In the genomic region with DNA sequence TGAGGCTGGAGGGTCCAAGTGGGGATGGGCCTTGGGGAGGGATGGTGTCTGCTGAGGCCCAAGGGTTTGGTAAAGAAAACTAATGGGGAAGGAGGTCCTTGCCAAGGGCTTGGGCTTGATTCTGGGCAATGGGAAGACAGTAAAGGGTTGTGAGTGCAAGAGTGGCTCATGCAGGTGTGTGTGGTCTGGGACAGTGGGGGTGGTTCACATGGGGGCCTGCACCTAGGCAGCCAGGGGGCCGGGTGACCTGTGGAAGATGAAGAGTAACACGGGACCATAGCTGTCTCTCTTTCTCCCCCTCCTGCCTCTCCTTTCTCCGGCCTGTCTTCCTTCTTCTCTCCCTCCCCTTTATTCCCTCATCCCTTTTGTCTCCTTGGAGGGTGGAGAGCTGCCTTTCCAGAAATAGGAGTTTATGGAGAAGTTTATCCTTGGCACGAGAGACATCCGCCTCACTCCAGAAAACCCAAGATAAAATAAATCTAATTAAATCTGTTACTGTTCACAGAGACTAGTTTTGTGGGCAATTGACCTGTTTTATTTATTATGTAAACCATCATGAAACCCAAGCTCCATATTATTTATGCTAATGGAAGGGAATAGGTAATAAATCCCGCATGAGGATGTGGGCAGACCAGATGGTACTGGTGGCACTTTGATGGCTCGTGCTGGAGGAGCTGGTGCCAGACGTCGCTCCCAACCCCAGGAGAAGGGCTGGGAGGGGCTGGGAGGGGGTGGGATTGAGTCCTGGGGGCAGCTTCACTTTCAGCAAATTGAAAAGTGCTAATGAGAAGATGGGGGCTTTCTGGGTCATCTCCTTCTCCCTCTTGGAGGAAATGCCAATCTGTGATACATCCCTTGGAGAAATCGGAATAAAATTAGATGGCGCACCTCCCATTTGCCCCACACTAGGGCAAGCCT, we compare ENCODE assay signal across 27 cellular contexts.
"Had no signal": no experiment of that assay in that cellular context is flagged by ENCODE, and none has a peak within 500 bp of the region (broad histone marks: within the 10 kb centered on the region; RNA-seq: fewer than 3 reads in every experiment).

No MANE protein-coding gene starts in this region.

- ATAC-seq: activated CD8-positive, alpha-beta T cell treated with anti-CD3 and anti-CD28 coated beads, Interleukin-2, amount 10 ng/mL, durations not matched to agents 7 days and 5 days; effector memory CD8-positive, alpha-beta T cell; left lung; natural killer cell treated with Interleukin-12 subunit alpha and Interleukin-12 subunit beta and Interleukin-15 and Interleukin-18, amount 100 ng/mL, for 72 hours; psoas muscle; right cardiac atrium had no signal

- H3K27ac Mint-ChIP-seq: activated CD8-positive, alpha-beta T cell treated with anti-CD3 and anti-CD28 coated beads, Interleukin-2, amount 10 ng/mL, durations not matched to agents 7 days and 5 days; activated naive CD4-positive, alpha-beta T cell treated with anti-CD3 and anti-CD28 coated beads, Interleukin-2, amount 50 U/mL, for 24 hours; activated T-helper 1 cell treated with anti-CD3 and anti-CD28 coated beads, Interleukin-12 subunit alpha, Interleukin-12 subunit beta, Interleukin-2, Interleukin-4 antibody, amounts not matched to agents 30 ng/mL and 10 ng/mL and 1 ng/mL, durations not matched to agents 14 hours and 24 hours and 36 hours; effector memory CD8-positive, alpha-beta T cell; natural killer cell treated with Interleukin-12 subunit alpha and Interleukin-12 subunit beta and Interleukin-15 and Interleukin-18, amount 100 ng/mL, for 72 hours; stimulated activated memory B cell treated with anti-CD40 and anti-IgM and Interleukin-4, amounts not matched to agents 10 μg/mL and 1 μg/mL and 100 μg/mL, for 72 hours had no signal

- DNase-seq: activated CD4-positive, alpha-beta T cell treated with anti-CD3 and anti-CD28 coated beads for 1 hour; activated CD4-positive, alpha-beta T cell treated with anti-CD3 and anti-CD28 coated beads, Interleukin-2, amount 50 U/mL, for 1 hour; activated CD8-positive, alpha-beta T cell treated with anti-CD3 and anti-CD28 coated beads, Interleukin-2, amount 10 ng/mL, durations not matched to agents 7 days and 5 days; activated gamma-delta T cell treated with Interleukin-2 at 50 U/mL for 16 hours; adrenal gland; colonic mucosa; dorsolateral prefrontal cortex; effector memory CD8-positive, alpha-beta T cell; glutamatergic neuron; immature natural killer cell; kidney glomerular epithelial cell; left lung; ovary; psoas muscle; right cardiac atrium; trophoblast cell had no signal

- H3K36me3 ChIP-seq: adrenal gland, ascending aorta, colonic mucosa, esophagus muscularis mucosa, left lung, neutrophil, ovary, vagina had no signal

- H3K27ac ChIP-seq: adrenal gland, ascending aorta, colonic mucosa, dorsolateral prefrontal cortex, esophagus muscularis mucosa, hepatocyte, left lung, neutrophil, ovary, psoas muscle, vagina had no signal

- H3K4me1 Mint-ChIP-seq: activated naive CD4-positive, alpha-beta T cell treated with anti-CD3 and anti-CD28 coated beads, Interleukin-2, amount 50 U/mL, for 24 hours; central memory CD8-positive, alpha-beta T cell; immature natural killer cell; stimulated activated memory B cell treated with anti-CD40 and anti-IgM and Interleukin-4, amounts not matched to agents 10 μg/mL and 1 μg/mL and 100 μg/mL, for 72 hours had no signal

- H3K9me3 ChIP-seq: adrenal gland, ascending aorta, colonic mucosa, neutrophil, ovary, psoas muscle, vagina had no signal

- H3K27me3 ChIP-seq: ascending aorta, colonic mucosa, hepatocyte, ovary, vagina had no signal

- H3K4me1 ChIP-seq: adrenal gland, ascending aorta, colonic mucosa, esophagus muscularis mucosa, left lung, psoas muscle, vagina had no signal

- H3K4me3 Mint-ChIP-seq: activated CD8-positive, alpha-beta T cell treated with anti-CD3 and anti-CD28 coated beads, Interleukin-2, amount 10 ng/mL, durations not matched to agents 7 days and 5 days; activated naive CD4-positive, alpha-beta T cell treated with anti-CD3 and anti-CD28 coated beads, Interleukin-2, amount 50 U/mL, for 24 hours; activated T-helper 1 cell treated with anti-CD3 and anti-CD28 coated beads, Interleukin-12 subunit alpha, Interleukin-12 subunit beta, Interleukin-2, Interleukin-4 antibody, amounts not matched to agents 30 ng/mL and 10 ng/mL and 1 ng/mL, durations not matched to agents 14 hours and 24 hours and 36 hours; central memory CD8-positive, alpha-beta T cell; effector memory CD8-positive, alpha-beta T cell; immature natural killer cell; natural killer cell treated with Interleukin-12 subunit alpha and Interleukin-12 subunit beta and Interleukin-15 and Interleukin-18, amount 100 ng/mL, for 72 hours; stimulated activated memory B cell treated with anti-CD40 and anti-IgM and Interleukin-4, amounts not matched to agents 10 μg/mL and 1 μg/mL and 100 μg/mL, for 72 hours had no signal

- H3K4me3 ChIP-seq: adrenal gland, ascending aorta, colonic mucosa, dorsolateral prefrontal cortex, esophagus muscularis mucosa, hepatocyte, left lung, lung, ovary, psoas muscle, vagina had no signal

- H3K9me3 Mint-ChIP-seq: activated naive CD4-positive, alpha-beta T cell treated with anti-CD3 and anti-CD28 coated beads, Interleukin-2, amount 50 U/mL, for 24 hours; activated T-helper 1 cell treated with anti-CD3 and anti-CD28 coated beads, Interleukin-12 subunit alpha, Interleukin-12 subunit beta, Interleukin-2, Interleukin-4 antibody, amounts not matched to agents 30 ng/mL and 10 ng/mL and 1 ng/mL, durations not matched to agents 14 hours and 24 hours and 36 hours; central memory CD8-positive, alpha-beta T cell; effector memory CD8-positive, alpha-beta T cell; natural killer cell treated with Interleukin-12 subunit alpha and Interleukin-12 subunit beta and Interleukin-15 and Interleukin-18, amount 100 ng/mL, for 72 hours; stimulated activated memory B cell treated with anti-CD40 and anti-IgM and Interleukin-4, amounts not matched to agents 10 μg/mL and 1 μg/mL and 100 μg/mL, for 72 hours had no signal
